ENCODE assay signal across 19 cellular contexts in the genomic region with DNA sequence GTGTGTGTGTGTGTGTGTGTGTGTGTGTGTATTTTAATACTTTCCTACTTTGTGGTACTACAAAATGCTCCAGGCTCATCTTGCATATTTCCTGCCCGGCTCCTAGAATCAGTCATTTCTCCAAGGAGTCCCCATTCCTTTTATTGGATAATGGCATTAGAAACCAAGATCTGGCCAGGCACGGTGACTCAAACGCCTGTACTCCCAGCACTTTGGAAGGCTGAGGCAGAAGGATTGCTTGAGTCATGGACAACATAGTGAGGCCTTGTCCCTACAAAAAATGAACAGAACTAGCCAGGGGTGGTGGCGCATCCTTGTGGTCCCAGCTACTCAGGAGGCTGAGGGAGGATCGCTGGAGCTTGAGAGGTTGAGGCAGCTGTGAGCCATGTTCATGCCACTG. TPM values are rescaled to one million over a fixed set of nuclear protein-coding genes. Genes with fewer than 3 reads are reported as not detected.
DNase-seq lines count a peak whose midpoint lies in the region; ATAC-seq and TF ChIP-seq lines count a peak whose summit lies in the region.
"Had no signal": no experiment of that assay in that cellular context is flagged by ENCODE, and none has a peak within 500 bp of the region (broad histone marks: within the 10 kb centered on the region; RNA-seq: fewer than 3 reads in every experiment).

No MANE protein-coding gene starts in this region.

- H3K79me2 ChIP-seq in osteoblast (ENCODE audit: insufficient read depth, low read length) = no peaks in the 10 kb centered on the region

- peak overlapping the region; percentile 14 to 93 (median 67) for H3K27ac Mint-ChIP-seq in CD8-positive, alpha-beta memory T cell
- peak overlapping the region; percentile 34 for H3K27ac Mint-ChIP-seq in activated T-helper 17 cell treated with anti-CD3 and anti-CD28 coated beads, Interleukin-2, amount 50 U/mL, for 72 hours
- H3K27ac Mint-ChIP-seq: activated T-cell treated with anti-CD3 and anti-CD28 coated beads, Interleukin-2, amount 50 U/mL, for 72 hours had no signal

- H3K4me3 Mint-ChIP-seq in CD8-positive, alpha-beta memory T cell = peak overlapping the region in 5 of 7 donors; percentile 13 to 60 (median 43)
- peak overlapping the region; percentile 49 for H3K4me3 Mint-ChIP-seq in activated T-helper 17 cell treated with anti-CD3 and anti-CD28 coated beads, Interleukin-2, amount 50 U/mL, for 72 hours
- H3K4me3 Mint-ChIP-seq: neural crest cell had no signal

- no peak overlapping the region for H3K27ac ChIP-seq in CD8-positive, alpha-beta memory T cell (ENCODE audit: low read depth, low read length)
- H3K27ac ChIP-seq in HEK293 (ENCODE audit: extremely low read depth, low read depth, low read length) (no peak overlapping the region), osteoblast (ENCODE audit: low read depth, low read length) (no peak overlapping the region)
- H3K27ac ChIP-seq: sigmoid colon, transverse colon had no signal

- CTCF ChIA-PET in CD8-positive, alpha-beta memory T cell (lab: Charles Lee) = no interaction called here
- CTCF ChIA-PET in HEK293 (lab: Yijun Ruan, JAX) = no interaction called here

- H3K4me2 ChIP-seq in osteoblast (ENCODE audit: insufficient read depth, low read length) = no peak overlapping the region

- no peak for DNase-seq in CD8-positive, alpha-beta memory T cell
- DNase-seq in osteoblast (ENCODE audit: insufficient read length, low spot score, missing footprints) (peak; percentile 32), DMS114 treated with DMSO at 0.1 percent for 48 hours (lab: John Stamatoyannopoulos, UW; ENCODE audit: unreplicated experiment) (no peak), AG08396 (ENCODE audit: low spot score) (no peak)
- DNase-seq: activated naive CD4-positive, alpha-beta T cell treated with anti-CD3 and anti-CD28 coated beads, Interleukin-2, amount 50 U/mL, for 16 hours; activated T-cell treated with anti-CD3 and anti-CD28 coated beads, Interleukin-2, amount 50 U/mL, for 72 hours; AML-193; aorta; Caco-2; DND-41; NCI-H2171 treated with DMSO at 0.1 percent for 48 hours; NCI-H524 treated with DMSO at 0.1 percent for 48 hours; sigmoid colon; stimulated activated CD4-positive, alpha-beta T cell treated with anti-CD3 and anti-CD28 coated beads, Interleukin-15, amount 100 ng/mL, for 24 hours; transverse colon had no signal

- POLR2A ChIA-PET in CD8-positive, alpha-beta memory T cell (lab: Charles Lee) = no interaction called here
- POLR2A ChIA-PET in HEK293 (lab: Yijun Ruan, JAX) = no interaction called here

- H2AFZ ChIP-seq in osteoblast (ENCODE audit: low read length) = no peak overlapping the region

- H3K9me3 ChIP-seq in CD8-positive, alpha-beta memory T cell (ENCODE audit: low read length) = no peaks in the 10 kb centered on the region
- H3K9me3 ChIP-seq in HEK293 (ENCODE audit: control insufficient read depth, insufficient read depth, low read depth, low read length) = no peaks in the 10 kb centered on the region
- H3K9me3 ChIP-seq in osteoblast (ENCODE audit: low read depth, low read length) = no peaks in the 10 kb centered on the region
- H3K9me3 ChIP-seq: Caco-2, sigmoid colon, transverse colon had no signal

- peaks cover 81% of the 10 kb centered on the region for H3K4me1 ChIP-seq in CD8-positive, alpha-beta memory T cell (ENCODE audit: insufficient read depth, low read length)
- H3K4me1 ChIP-seq in HEK293 (ENCODE audit: control insufficient read depth, insufficient read depth, low read length) (peaks cover 3% of the 10 kb centered on the region; the same call in 1 of the 2 replicates), osteoblast (ENCODE audit: insufficient read depth, low read length) (no peaks in the 10 kb centered on the region)
- H3K4me1 ChIP-seq: Caco-2, sigmoid colon had no signal

- H3K36me3 ChIP-seq in CD8-positive, alpha-beta memory T cell (ENCODE audit: insufficient read depth, low read length) = no peaks in the 10 kb centered on the region
- H3K36me3 ChIP-seq in HEK293 (ENCODE audit: control insufficient read depth in 2 of 2, insufficient read depth in 1 of 2, low read length in 2 of 2) = no peaks in the 10 kb centered on the region
- no peaks in the 10 kb centered on the region for H3K36me3 ChIP-seq in osteoblast (ENCODE audit: insufficient read depth, low read length)
- H3K36me3 ChIP-seq: sigmoid colon, transverse colon had no signal

- H3K4me3 ChIP-seq in CD8-positive, alpha-beta memory T cell (ENCODE audit: low read length) = no peak overlapping the region
- H3K4me3 ChIP-seq in HEK293 (ENCODE audit: low read depth, low read length) (no peak overlapping the region), osteoblast (ENCODE audit: insufficient read depth, low read length) (no peak overlapping the region)
- H3K4me3 ChIP-seq: sigmoid colon, transverse colon had no signal

- peaks cover 0 to 6% (median 4%) of the 10 kb centered on the region in 3 donors for H3K36me3 Mint-ChIP-seq in CD8-positive, alpha-beta memory T cell
- no peaks in the 10 kb centered on the region for H3K36me3 Mint-ChIP-seq in activated T-helper 17 cell treated with anti-CD3 and anti-CD28 coated beads, Interleukin-2, amount 50 U/mL, for 72 hours (ENCODE audit: low read depth)

- no peak for TF ChIP-seq CTCF in HEK293 (tag by site-specific recombination; IDR thresholded peaks at IDR 0.05)
- no peak for TF ChIP-seq CTCF in osteoblast (IDR thresholded peaks at IDR 0.05; ENCODE audit: extremely low read depth, low read depth, low read length)

- no peaks in the 10 kb centered on the region for H3K27me3 Mint-ChIP-seq in CD8-positive, alpha-beta memory T cell
- H3K27me3 Mint-ChIP-seq in activated T-helper 17 cell treated with anti-CD3 and anti-CD28 coated beads, Interleukin-2, amount 50 U/mL, for 72 hours = no peaks in the 10 kb centered on the region

- H3K9me3 Mint-ChIP-seq in CD8-positive, alpha-beta memory T cell = peaks cover 0 to 3% (median 0%) of the 10 kb centered on the region in 5 donors
- H3K9me3 Mint-ChIP-seq in activated T-helper 17 cell treated with anti-CD3 and anti-CD28 coated beads, Interleukin-2, amount 50 U/mL, for 72 hours = no peaks in the 10 kb centered on the region

- no peaks in the 10 kb centered on the region for H3K27me3 ChIP-seq in CD8-positive, alpha-beta memory T cell (ENCODE audit: insufficient read depth, low read length, poor library complexity, severe bottlenecking)
- H3K27me3 ChIP-seq in osteoblast (ENCODE audit: insufficient read depth, low read length) = no peaks in the 10 kb centered on the region
- H3K27me3 ChIP-seq: sigmoid colon, transverse colon had no signal

- H3K4me1 Mint-ChIP-seq in CD8-positive, alpha-beta memory T cell = peaks cover 75 to 89% (median 87%) of the 10 kb centered on the region in 3 donors
- H3K4me1 Mint-ChIP-seq in activated T-helper 17 cell treated with anti-CD3 and anti-CD28 coated beads, Interleukin-2, amount 50 U/mL, for 72 hours = peaks cover 42% of the 10 kb centered on the region
- H3K4me1 Mint-ChIP-seq: neural crest cell had no signal

- H4K20me1 ChIP-seq in osteoblast (ENCODE audit: insufficient read depth, low read length) = no peaks in the 10 kb centered on the region

- no peak for ATAC-seq in activated T-helper 17 cell treated with anti-CD3 and anti-CD28 coated beads, Interleukin-2, amount 50 U/mL, for 72 hours (replicated peaks)
- ATAC-seq in GM21360 (IDR thresholded peaks at IDR 0.05; ENCODE audit: unreplicated experiment) = no peak
- ATAC-seq: activated T-cell treated with anti-CD3 and anti-CD28 coated beads, Interleukin-2, amount 50 U/mL, for 72 hours had no signal

TF ChIP-seq in HEK293, 187 proteins besides CTCF, POLR2A, EP300 and RAD21:
- TF ChIP-seq ZNF792 (tag by site-specific recombination; IDR thresholded peaks at IDR 0.05) = no peak
- TF ChIP-seq, protein P1, sequence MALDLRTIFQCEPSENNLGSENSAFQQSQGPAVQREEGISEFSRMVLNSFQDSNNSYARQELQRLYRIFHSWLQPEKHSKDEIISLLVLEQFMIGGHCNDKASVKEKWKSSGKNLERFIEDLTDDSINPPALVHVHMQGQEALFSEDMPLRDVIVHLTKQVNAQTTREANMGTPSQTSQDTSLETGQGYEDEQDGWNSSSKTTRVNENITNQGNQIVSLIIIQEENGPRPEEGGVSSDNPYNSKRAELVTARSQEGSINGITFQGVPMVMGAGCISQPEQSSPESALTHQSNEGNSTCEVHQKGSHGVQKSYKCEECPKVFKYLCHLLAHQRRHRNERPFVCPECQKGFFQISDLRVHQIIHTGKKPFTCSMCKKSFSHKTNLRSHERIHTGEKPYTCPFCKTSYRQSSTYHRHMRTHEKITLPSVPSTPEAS (tag by site-specific recombination; IDR thresholded peaks at IDR 0.05) = peak; percentile 68

RNA-seq across cellular contexts. Expression of a gene that starts 20.3 kb away (rescaled TPM):
- 10 to 100 TPM; 89.9 to 93.6 TPM for total RNA-seq in CD8-positive, alpha-beta memory T cell
- 96.2 TPM for polyA plus RNA-seq in CD8-positive, alpha-beta memory T cell
- total RNA-seq in activated T-helper 17 cell treated with anti-CD3 and anti-CD28 coated beads, Interleukin-2, amount 50 U/mL, for 72 hours = 10 to 100 TPM; 40.0 to 63.2 TPM
- 19.4 and 20.6 TPM in 2 replicates for total RNA-seq in osteoblast
